In genomic region chr12:121295746-121296617, GRCh38 we compare ENCODE assay signal across 8 cellular contexts. TPM values are rescaled to one million over a fixed set of nuclear protein-coding genes. Genes with fewer than 3 reads are reported as not detected.
DNase-seq lines count a peak whose midpoint lies in the region; ATAC-seq and TF ChIP-seq lines count a peak whose summit lies in the region.

No MANE protein-coding gene starts in this region.

- peaks cover 7% of the 10 kb centered on the region for H3K36me3 Mint-ChIP-seq in activated CD8-positive, alpha-beta memory T cell treated with anti-CD3 and anti-CD28 coated beads, Interleukin-2, amount 10 ng/mL, durations not matched to agents 7 days and 5 days
- peaks cover 3% of the 10 kb centered on the region for H3K36me3 Mint-ChIP-seq in osteocyte (ENCODE audit: unreplicated experiment)

- TF ChIP-seq EP300 in Ishikawa (IDR thresholded peaks at IDR 0.05; ENCODE audit: borderline replicate concordance): no peak

- H3K4me3 Mint-ChIP-seq in activated CD8-positive, alpha-beta memory T cell treated with anti-CD3 and anti-CD28 coated beads, Interleukin-2, amount 10 ng/mL, durations not matched to agents 7 days and 5 days: peak overlapping the region; percentile 87
- H3K4me3 Mint-ChIP-seq in osteocyte (ENCODE audit: unreplicated experiment): peak overlapping the region; percentile 84

- H3K27ac Mint-ChIP-seq in activated CD8-positive, alpha-beta memory T cell treated with anti-CD3 and anti-CD28 coated beads, Interleukin-2, amount 10 ng/mL, durations not matched to agents 7 days and 5 days: peak overlapping the region; percentile 78
- H3K27ac Mint-ChIP-seq in osteocyte (ENCODE audit: unreplicated experiment): peak overlapping the region; percentile 50

- no peak for TF ChIP-seq RAD21 in Ishikawa (IDR thresholded peaks at IDR 0.05; ENCODE audit: low read depth)

- in situ Hi-C loops in G401 (cut with HindIII; ENCODE audit: low sequenced_read_pairs): no loop called here

- ATAC-seq in GM21529 (IDR thresholded peaks at IDR 0.05; ENCODE audit: unreplicated experiment): peak; percentile 19
- peak; percentile 24 for ATAC-seq in activated CD8-positive, alpha-beta memory T cell treated with anti-CD3 and anti-CD28 coated beads, Interleukin-2, amount 10 ng/mL, durations not matched to agents 7 days and 5 days
- peak; percentile 10 for ATAC-seq in foreskin keratinocyte

- peak; percentile 49 for DNase-seq in G401 (ENCODE audit: low spot score)
- peak; percentile 55 for DNase-seq in activated CD8-positive, alpha-beta memory T cell treated with anti-CD3 and anti-CD28 coated beads, Interleukin-2, amount 10 ng/mL, durations not matched to agents 7 days and 5 days
- DNase-seq in foreskin keratinocyte: peak in 1 of 2 donors; percentile 13
- DNase-seq in osteocyte (ENCODE audit: extremely low spot score, unreplicated experiment): no peak
- DNase-seq in NCI-H2107 treated with DMSO at 0.1 percent for 48 hours (lab: John Stamatoyannopoulos, UW; ENCODE audit: unreplicated experiment): no peak
- DNase-seq in NCI-H1694 (lab: John Stamatoyannopoulos, UW): no peak

- H3K9me3 Mint-ChIP-seq in activated CD8-positive, alpha-beta memory T cell treated with anti-CD3 and anti-CD28 coated beads, Interleukin-2, amount 10 ng/mL, durations not matched to agents 7 days and 5 days (ENCODE audit: low read depth): no peaks in the 10 kb centered on the region
- no peaks in the 10 kb centered on the region for H3K9me3 Mint-ChIP-seq in osteocyte (ENCODE audit: unreplicated experiment)

- peaks cover 7% of the 10 kb centered on the region for H3K4me1 ChIP-seq in foreskin keratinocyte

- H3K27me3 Mint-ChIP-seq in activated CD8-positive, alpha-beta memory T cell treated with anti-CD3 and anti-CD28 coated beads, Interleukin-2, amount 10 ng/mL, durations not matched to agents 7 days and 5 days: no peaks in the 10 kb centered on the region
- H3K27me3 Mint-ChIP-seq in osteocyte (ENCODE audit: unreplicated experiment): no peaks in the 10 kb centered on the region

- H3K27ac ChIP-seq in foreskin keratinocyte: peak overlapping the region; percentile 36

- peaks cover 33% of the 10 kb centered on the region for H3K4me1 Mint-ChIP-seq in activated CD8-positive, alpha-beta memory T cell treated with anti-CD3 and anti-CD28 coated beads, Interleukin-2, amount 10 ng/mL, durations not matched to agents 7 days and 5 days
- H3K4me1 Mint-ChIP-seq in osteocyte (ENCODE audit: unreplicated experiment): peaks cover 12% of the 10 kb centered on the region

- TF ChIP-seq CTCF in foreskin keratinocyte (conservative IDR thresholded peaks at IDR 0.05): no peak
- TF ChIP-seq CTCF in osteocyte (IDR thresholded peaks at IDR 0.05): no peak

- CTCF ChIA-PET in activated CD8-positive, alpha-beta memory T cell treated with anti-CD3 and anti-CD28 coated beads, Interleukin-2, amount 10 ng/mL, durations not matched to agents 7 days and 5 days (lab: Charles Lee): interaction anchor here (0.9 to 2.0 kb wide), 4 partner anchors 10 to 41 kb away, joined by 3 to 6 read pairs (median 4); no protein-coding TSS in a partner anchor

- H3K27me3 ChIP-seq in foreskin keratinocyte: no peaks in the 10 kb centered on the region

TF ChIP-seq in Ishikawa, 13 proteins besides CTCF, POLR2A, EP300 and RAD21:
- TF ChIP-seq CEBPB (IDR thresholded peaks at IDR 0.05) (no peak), EGR1 (IDR thresholded peaks at IDR 0.05) (no peak), TAF1 (IDR thresholded peaks at IDR 0.05; ENCODE audit: low read depth) (no peak; the same call in 1 of the 2 replicates), FOXM1 (IDR thresholded peaks at IDR 0.05; ENCODE audit: borderline replicate concordance, low read depth) (no peak), NFIC (IDR thresholded peaks at IDR 0.05) (no peak), TEAD4 (IDR thresholded peaks at IDR 0.05) (no peak), CREB1 (IDR thresholded peaks at IDR 0.05; ENCODE audit: low read depth) (no peak), TCF12 (IDR thresholded peaks at IDR 0.05; ENCODE audit: low read depth) (no peak), ZBTB7A (IDR thresholded peaks at IDR 0.05; ENCODE audit: low read depth) (0 out of 2 replicates have a peak, but pooled peaks have one; percentile 12), YY1 (IDR thresholded peaks at IDR 0.05; ENCODE audit: low read depth) (no peak)
- TF ChIP-seq, protein P1, sequence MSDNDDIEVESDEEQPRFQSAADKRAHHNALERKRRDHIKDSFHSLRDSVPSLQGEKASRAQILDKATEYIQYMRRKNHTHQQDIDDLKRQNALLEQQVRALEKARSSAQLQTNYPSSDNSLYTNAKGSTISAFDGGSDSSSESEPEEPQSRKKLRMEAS (IDR thresholded peaks at IDR 0.05): peak; percentile 91
- TF ChIP-seq, protein P2, sequence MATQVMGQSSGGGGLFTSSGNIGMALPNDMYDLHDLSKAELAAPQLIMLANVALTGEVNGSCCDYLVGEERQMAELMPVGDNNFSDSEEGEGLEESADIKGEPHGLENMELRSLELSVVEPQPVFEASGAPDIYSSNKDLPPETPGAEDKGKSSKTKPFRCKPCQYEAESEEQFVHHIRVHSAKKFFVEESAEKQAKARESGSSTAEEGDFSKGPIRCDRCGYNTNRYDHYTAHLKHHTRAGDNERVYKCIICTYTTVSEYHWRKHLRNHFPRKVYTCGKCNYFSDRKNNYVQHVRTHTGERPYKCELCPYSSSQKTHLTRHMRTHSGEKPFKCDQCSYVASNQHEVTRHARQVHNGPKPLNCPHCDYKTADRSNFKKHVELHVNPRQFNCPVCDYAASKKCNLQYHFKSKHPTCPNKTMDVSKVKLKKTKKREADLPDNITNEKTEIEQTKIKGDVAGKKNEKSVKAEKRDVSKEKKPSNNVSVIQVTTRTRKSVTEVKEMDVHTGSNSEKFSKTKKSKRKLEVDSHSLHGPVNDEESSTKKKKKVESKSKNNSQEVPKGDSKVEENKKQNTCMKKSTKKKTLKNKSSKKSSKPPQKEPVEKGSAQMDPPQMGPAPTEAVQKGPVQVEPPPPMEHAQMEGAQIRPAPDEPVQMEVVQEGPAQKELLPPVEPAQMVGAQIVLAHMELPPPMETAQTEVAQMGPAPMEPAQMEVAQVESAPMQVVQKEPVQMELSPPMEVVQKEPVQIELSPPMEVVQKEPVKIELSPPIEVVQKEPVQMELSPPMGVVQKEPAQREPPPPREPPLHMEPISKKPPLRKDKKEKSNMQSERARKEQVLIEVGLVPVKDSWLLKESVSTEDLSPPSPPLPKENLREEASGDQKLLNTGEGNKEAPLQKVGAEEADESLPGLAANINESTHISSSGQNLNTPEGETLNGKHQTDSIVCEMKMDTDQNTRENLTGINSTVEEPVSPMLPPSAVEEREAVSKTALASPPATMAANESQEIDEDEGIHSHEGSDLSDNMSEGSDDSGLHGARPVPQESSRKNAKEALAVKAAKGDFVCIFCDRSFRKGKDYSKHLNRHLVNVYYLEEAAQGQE (IDR thresholded peaks at IDR 0.05; ENCODE audit: low read depth): no peak
- TF ChIP-seq, protein P3, sequence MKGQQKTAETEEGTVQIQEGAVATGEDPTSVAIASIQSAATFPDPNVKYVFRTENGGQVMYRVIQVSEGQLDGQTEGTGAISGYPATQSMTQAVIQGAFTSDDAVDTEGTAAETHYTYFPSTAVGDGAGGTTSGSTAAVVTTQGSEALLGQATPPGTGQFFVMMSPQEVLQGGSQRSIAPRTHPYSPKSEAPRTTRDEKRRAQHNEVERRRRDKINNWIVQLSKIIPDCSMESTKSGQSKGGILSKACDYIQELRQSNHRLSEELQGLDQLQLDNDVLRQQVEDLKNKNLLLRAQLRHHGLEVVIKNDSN (IDR thresholded peaks at IDR 0.05): no peak; the same call in 1 of the 2 replicates

RNA-seq across cellular contexts. Expression of gene CAMKK2, which starts 0.5 kb away (rescaled TPM):
- 22.5 and 27.2 TPM in 2 replicates for total RNA-seq in G401 (2014; rRNA removed; shearing (Covaris generic))
- 10 to 100 TPM; 34.1 to 37.4 TPM for total RNA-seq in activated CD8-positive, alpha-beta memory T cell treated with anti-CD3 and anti-CD28 coated beads, Interleukin-2, amount 10 ng/mL, durations not matched to agents 7 days and 5 days
- 20.3 TPM in 2 replicates for total RNA-seq in foreskin keratinocyte
- polyA plus RNA-seq in foreskin keratinocyte: 12.0 and 12.6 TPM in 2 replicates
- 33.0 TPM in 2 replicates for total RNA-seq in osteocyte

RNA-seq across cellular contexts. Expression of gene ANAPC5, which starts 56.2 kb away (rescaled TPM):
- 129 and 154 TPM in 2 replicates for total RNA-seq in G401 (2014; rRNA removed; shearing (Covaris generic))
- total RNA-seq in activated CD8-positive, alpha-beta memory T cell treated with anti-CD3 and anti-CD28 coated beads, Interleukin-2, amount 10 ng/mL, durations not matched to agents 7 days and 5 days: 100 to 1,000 TPM; 138 to 157 TPM
- total RNA-seq in foreskin keratinocyte (87.6 and 105 TPM in 2 replicates), osteocyte (130 TPM in 2 replicates)
- 71.4 and 91.1 TPM in 2 replicates for polyA plus RNA-seq in foreskin keratinocyte

Comparison
In these comparisons a context has a peak if more than half of its experiments do, and no peak if none do; other contexts are left out.
1. DNase-seq: peak in G401 (single experiment) and activated CD8-positive, alpha-beta memory T cell treated with anti-CD3 and anti-CD28 coated beads, Interleukin-2, amount 10 ng/mL, durations not matched to agents 7 days and 5 days (single experiment); none in osteocyte (single experiment), NCI-H2107 treated with DMSO at 0.1 percent for 48 hours (single experiment) and NCI-H1694 (single experiment).
2. Peak in every context shown above with its lines, with median percentiles within 50 percentile points of each other: ATAC-seq.